17 cellular contexts compared by ENCODE assay signal in the genomic region with DNA sequence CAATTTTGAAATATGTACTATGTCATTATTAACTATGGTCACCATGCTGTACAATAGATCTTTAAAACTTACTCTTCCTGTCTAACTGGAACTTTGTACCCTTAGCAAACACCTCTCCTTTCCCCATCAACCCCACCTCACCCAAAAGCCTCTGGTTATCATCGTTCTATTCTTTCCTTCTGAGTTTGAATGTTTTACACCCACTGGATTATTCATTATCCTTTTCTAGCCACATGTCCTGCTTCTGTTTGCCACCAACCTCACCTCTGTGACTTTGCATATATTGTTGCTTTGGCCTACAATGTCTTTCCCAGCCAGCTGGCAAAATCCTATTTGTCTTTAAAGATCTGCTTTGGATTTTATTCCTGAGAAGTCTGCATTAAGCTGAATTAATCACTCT.
A peak's percentile ranks its signal among the peaks of the same experiment; 100 is the strongest.
DNase-seq lines count a peak whose midpoint lies in the region; ATAC-seq and TF ChIP-seq lines count a peak whose summit lies in the region.
"Had no signal": no experiment of that assay in that cellular context is flagged by ENCODE, and none has a peak within 500 bp of the region (broad histone marks: within the 10 kb centered on the region; RNA-seq: fewer than 3 reads in every experiment).

No MANE protein-coding gene starts in this region.

- no peak for ATAC-seq in GM19023 (IDR thresholded peaks at IDR 0.05; ENCODE audit: unreplicated experiment)

- H3K4me3 Mint-ChIP-seq in type B pancreatic cell = peak overlapping the region; percentile 25
- H3K4me3 Mint-ChIP-seq: CD14-positive monocyte had no signal

- TF ChIP-seq CTCF in epithelial cell of esophagus (IDR thresholded peaks at IDR 0.05; ENCODE audit: insufficient read depth, low read depth, low read length, missing control alignments) (no peak), type B pancreatic cell (conservative IDR thresholded peaks at IDR 0.05) (no peak)

- H3K27ac Mint-ChIP-seq in type B pancreatic cell = peak overlapping the region; percentile 71
- H3K27ac Mint-ChIP-seq: CD14-positive monocyte had no signal

- in situ Hi-C loops in KBM-7 (cut with MboI; ENCODE audit: low pct_unique_long_range_greater_than_20kb, low sequenced_read_pairs) = no loop called here

- DNase-seq in HuH-7 (ENCODE audit: low spot score) (peak; percentile 41), epithelial cell of esophagus (ENCODE audit: low read depth) (peak; percentile 15), mucosa of gallbladder (ENCODE audit: low spot score) (peak; percentile 49), type B pancreatic cell (ENCODE audit: extremely low spot score, unreplicated experiment) (no peak), KBM-7 (no peak), NAMALWA (ENCODE audit: low spot score) (no peak)
- DNase-seq: ACHN, AML-193, MG63, NCI-H1105 treated with DMSO at 0.1 percent for 48 hours, NCI-H187, NCI-H226, Right ventricle myocardium superior had no signal

- peaks cover 6% of the 10 kb centered on the region for H3K36me3 Mint-ChIP-seq in type B pancreatic cell

- H3K4me3 ChIP-seq in epithelial cell of esophagus (ENCODE audit: low read length) = no peak overlapping the region
- H3K4me3 ChIP-seq: HAP-1, MG63, SK-N-MC had no signal

- peaks cover 5% of the 10 kb centered on the region for H3K4me1 Mint-ChIP-seq in type B pancreatic cell (ENCODE audit: unreplicated experiment)
- H3K4me1 Mint-ChIP-seq: CD14-positive monocyte had no signal

- H3K9me3 Mint-ChIP-seq in type B pancreatic cell = peaks cover 6% of the 10 kb centered on the region
- H3K9me3 Mint-ChIP-seq: CD14-positive monocyte had no signal

- H3K27me3 Mint-ChIP-seq in type B pancreatic cell = no peaks in the 10 kb centered on the region

Comparison
In these comparisons a context has a peak if more than half of its experiments do, and no peak if none do; other contexts are left out.
1. DNase-seq: peak in HuH-7 (single experiment), epithelial cell of esophagus (single experiment) and mucosa of gallbladder (single experiment); none in type B pancreatic cell (single experiment), KBM-7 (single experiment) and NAMALWA (single experiment).